8 cellular contexts compared by ENCODE assay signal in genomic region chr10:95656291-95657164, GRCh38. TPM values are rescaled to one million over a fixed set of nuclear protein-coding genes. Genes with fewer than 3 reads are reported as not detected.
A peak's percentile ranks its signal among the peaks of the same experiment; 100 is the strongest.
DNase-seq lines count a peak whose midpoint lies in the region; ATAC-seq and TF ChIP-seq lines count a peak whose summit lies in the region.

ALDH18A1 (minus strand) TSS chr10:95656711; CDS start chr10:95653377, 3,334 bp downstream.

- peak; percentile 93 for ATAC-seq in GM21825 (IDR thresholded peaks at IDR 0.05; ENCODE audit: unreplicated experiment)

- no peak for TF ChIP-seq CTCF in fibroblast of the aortic adventitia (IDR thresholded peaks at IDR 0.05; ENCODE audit: insufficient read depth, low read length)
- TF ChIP-seq CTCF in nephron progenitor cell (IDR thresholded peaks at IDR 0.05) = no peak

- H3K27ac ChIP-seq in KOPT-K1 (ENCODE audit: low read depth, low read length, poor library complexity, severe bottlenecking) = peak within 1 kb of the TSS; percentile 67

- DNase-seq in EL (peak; percentile 91), SHP77 (lab: John Stamatoyannopoulos, UW) (peak; percentile 66 to 90), fibroblast of the aortic adventitia (ENCODE audit: low read depth) (peak; percentile 91), nephron progenitor cell (peak; percentile 94)
- peak; percentile 86 for DNase-seq in activated T-helper 9 cell treated with anti-CD3 and anti-CD28 coated beads, Interleukin-2, amount 50 U/mL, for 16 hours (ENCODE audit: low read depth)

- H3K4me1 Mint-ChIP-seq in nephron progenitor cell = peaks cover 27% of the 10 kb centered on the region
- peaks cover 35% of the 10 kb centered on the region for H3K4me1 Mint-ChIP-seq in stimulated activated naive CD8-positive, alpha-beta T cell treated with anti-CD3 and anti-CD28 coated beads, Interleukin-15, Interleukin-2, amounts not matched to agents 100 ng/mL and 50 ng/mL, for 24 hours (ENCODE audit: low read depth)

- peaks cover 20% of the 10 kb centered on the region for H3K9me3 Mint-ChIP-seq in nephron progenitor cell
- H3K9me3 Mint-ChIP-seq in stimulated activated naive CD8-positive, alpha-beta T cell treated with anti-CD3 and anti-CD28 coated beads, Interleukin-15, Interleukin-2, amounts not matched to agents 100 ng/mL and 50 ng/mL, for 24 hours = peaks cover 8% of the 10 kb centered on the region

- H3K36me3 Mint-ChIP-seq in nephron progenitor cell (ENCODE audit: low read depth) = peaks cover 24% of the 10 kb centered on the region
- H3K36me3 Mint-ChIP-seq in stimulated activated naive CD8-positive, alpha-beta T cell treated with anti-CD3 and anti-CD28 coated beads, Interleukin-15, Interleukin-2, amounts not matched to agents 100 ng/mL and 50 ng/mL, for 24 hours (ENCODE audit: low read depth) = peaks cover 46% of the 10 kb centered on the region

- H3K27me3 Mint-ChIP-seq in nephron progenitor cell (ENCODE audit: low read depth, poor library complexity) = no peaks in the 10 kb centered on the region
- no peaks in the 10 kb centered on the region for H3K27me3 Mint-ChIP-seq in stimulated activated naive CD8-positive, alpha-beta T cell treated with anti-CD3 and anti-CD28 coated beads, Interleukin-15, Interleukin-2, amounts not matched to agents 100 ng/mL and 50 ng/mL, for 24 hours

- peaks cover 20% of the 10 kb centered on the region for H3K36me3 ChIP-seq in KOPT-K1 (ENCODE audit: insufficient read depth, low read length)

- peak within 1 kb of the TSS; percentile 91 for H3K4me3 ChIP-seq in fibroblast of the aortic adventitia (ENCODE audit: low read depth, low read length)

- H3K9me3 ChIP-seq in KOPT-K1 (ENCODE audit: insufficient read depth, low read length, poor library complexity, severe bottlenecking) = peaks cover 4% of the 10 kb centered on the region

- peak within 1 kb of the TSS; percentile 95 for H3K27ac Mint-ChIP-seq in nephron progenitor cell
- H3K27ac Mint-ChIP-seq in stimulated activated naive CD8-positive, alpha-beta T cell treated with anti-CD3 and anti-CD28 coated beads, Interleukin-15, Interleukin-2, amounts not matched to agents 100 ng/mL and 50 ng/mL, for 24 hours = peak within 1 kb of the TSS; percentile 98

- H3K4me3 Mint-ChIP-seq in nephron progenitor cell = peak within 1 kb of the TSS; percentile 100
- H3K4me3 Mint-ChIP-seq in stimulated activated naive CD8-positive, alpha-beta T cell treated with anti-CD3 and anti-CD28 coated beads, Interleukin-15, Interleukin-2, amounts not matched to agents 100 ng/mL and 50 ng/mL, for 24 hours = peak within 1 kb of the TSS; percentile 99

RNA-seq across cellular contexts. Expression of gene ALDH18A1, which starts in this region (rescaled TPM):
- 68.4 and 76.9 TPM in 2 replicates for total RNA-seq in fibroblast of the aortic adventitia (ENCODE audit: low replicate concordance)

Comparison
In these comparisons a context has a peak if more than half of its experiments do, and no peak if none do; other contexts are left out.
1. Peak in every context shown above with its lines: DNase-seq, ATAC-seq, H3K4me3 ChIP-seq and H3K27ac ChIP-seq.